11 cellular contexts compared by ENCODE assay signal in the genomic region with DNA sequence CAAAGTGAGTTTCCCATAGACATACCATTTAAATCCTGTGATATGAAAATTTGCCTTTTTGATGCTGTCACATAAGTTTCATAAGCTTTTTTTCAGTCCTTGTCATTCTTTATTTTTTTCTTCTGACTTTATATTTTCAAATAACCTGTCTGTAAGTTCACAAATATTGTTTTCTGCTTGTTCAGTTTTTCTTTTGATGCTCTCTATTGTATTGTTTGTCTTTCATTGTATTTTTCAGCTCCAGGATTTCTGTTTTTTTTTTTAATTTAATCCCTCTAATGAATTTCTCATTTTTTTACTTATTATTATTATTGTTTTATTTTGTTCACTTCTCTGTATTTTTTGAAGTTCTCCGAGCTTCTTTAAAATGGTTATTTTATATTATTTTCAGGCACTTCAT.
"Had no signal": no experiment of that assay in that cellular context is flagged by ENCODE, and none has a peak within 500 bp of the region (broad histone marks: within the 10 kb centered on the region; RNA-seq: fewer than 3 reads in every experiment).

No MANE protein-coding gene starts in this region.

- H2AFZ ChIP-seq: GM23248, GM23338 had no signal

- H3K27ac ChIP-seq: GM23248 had no signal

- H3K4me2 ChIP-seq: GM23338 had no signal

- H3K4me3 ChIP-seq: GM23248, GM23338, HAP-1 had no signal

- FAIRE-seq: H1, H54 had no signal

- H3K9ac ChIP-seq: GM23248 had no signal

- DNase-seq: GM23248, GOT3, H7, H9, HCEC 1CT, HFFc6 had no signal

- H3K36me3 ChIP-seq: HAP-1 had no signal

- H3K9me3 ChIP-seq: HAP-1 had no signal

- H3K4me1 ChIP-seq: HAP-1 had no signal

- ATAC-seq: GM23338, HCT116 had no signal
